Comparison of ENCODE assay signal across 15 cellular contexts in genomic region chr17:57090560-57091185, GRCh38. TPM values are rescaled to one million over a fixed set of nuclear protein-coding genes. Genes with fewer than 3 reads are reported as not detected.
DNase-seq lines count a peak whose midpoint lies in the region; ATAC-seq and TF ChIP-seq lines count a peak whose summit lies in the region.
"Had no signal": no experiment of that assay in that cellular context is flagged by ENCODE, and none has a peak within 500 bp of the region (broad histone marks: within the 10 kb centered on the region; RNA-seq: fewer than 3 reads in every experiment).

No MANE protein-coding gene starts in this region.

- in situ Hi-C loops in GM23248 (cut with MboI) = no loop called here

- H3K27me3 ChIP-seq in GM23248 (replicated peaks; ENCODE audit: insufficient read depth) (no peaks in the 10 kb centered on the region), adrenal gland (no peaks in the 10 kb centered on the region), skeletal muscle tissue (ENCODE audit: control insufficient read depth in 3 of 3, insufficient read depth in 3 of 3, low read length in 3 of 3) (no peaks in the 10 kb centered on the region), Karpas-422 (ENCODE audit: low read length) (no peaks in the 10 kb centered on the region)

- peaks cover 9 to 18% of the 10 kb centered on the region in 2 donors for H3K4me1 Mint-ChIP-seq in immature natural killer cell

- peaks cover 0 to 3% (median 0%) of the 10 kb centered on the region in 3 donors for H3K36me3 Mint-ChIP-seq in immature natural killer cell

- H3K9me3 ChIP-seq in GM23248 (ENCODE audit: low read depth) (no peaks in the 10 kb centered on the region), adrenal gland (replicated peaks in 1 of 3) (no peaks in the 10 kb centered on the region), skeletal muscle tissue (ENCODE audit: control insufficient read depth in 3 of 3, low read length in 3 of 3) (no peaks in the 10 kb centered on the region), Karpas-422 (ENCODE audit: low read length) (no peaks in the 10 kb centered on the region)

- H3F3A ChIP-seq in GM23248 (ENCODE audit: insufficient read depth) = no peaks in the 10 kb centered on the region

- ATAC-seq in Right ventricle myocardium superior (ENCODE audit: poor library complexity) (peak; percentile 3), GM18511 (IDR thresholded peaks at IDR 0.05; ENCODE audit: unreplicated experiment) (no peak)
- ATAC-seq: naive thymus-derived CD4-positive, alpha-beta T cell; stimulated activated naive CD8-positive, alpha-beta T cell treated with anti-CD3 and anti-CD28 coated beads, Interleukin-15, Interleukin-2, amounts not matched to agents 100 U/mL and 50 U/mL, for 24 hours had no signal

- H4K20me1 ChIP-seq in GM23248 (ENCODE audit: insufficient read depth) (no peaks in the 10 kb centered on the region), Karpas-422 (ENCODE audit: insufficient read depth, low read depth, low read length) (peaks cover 63% of the 10 kb centered on the region)

- H3K36me3 ChIP-seq in GM23248 (ENCODE audit: low read depth) (no peaks in the 10 kb centered on the region), adrenal gland (replicated peaks in 1 of 2) (no peaks in the 10 kb centered on the region), skeletal muscle tissue (ENCODE audit: control insufficient read depth in 3 of 3, insufficient read depth in 3 of 3, low read length in 3 of 3) (peaks cover 0 to 3% (median 0%) of the 10 kb centered on the region in 3 donors), Karpas-422 (ENCODE audit: insufficient read depth, low read length) (no peaks in the 10 kb centered on the region)

- no peak for TF ChIP-seq CTCF in adrenal gland (IDR thresholded peaks at IDR 0.05)

- H3K9me2 ChIP-seq in GM23248 (ENCODE audit: insufficient read depth) (no peaks in the 10 kb centered on the region), Karpas-422 (replicated peaks; ENCODE audit: insufficient read depth, low read length) (no peaks in the 10 kb centered on the region)

- H3K27ac ChIP-seq in GM23248 (no peak overlapping the region), adrenal gland (peak overlapping the region in 4 of 5 donors; percentile 59 to 87 (median 78)), skeletal muscle tissue (ENCODE audit: low read depth, low read length) (peak overlapping the region; percentile 97), Karpas-422 (ENCODE audit: low read length) (no peak overlapping the region)

- no peak overlapping the region for H3K27ac Mint-ChIP-seq in immature natural killer cell

- no peak overlapping the region for H3K4me2 ChIP-seq in GM23248 (ENCODE audit: unreplicated experiment)
- H3K4me2 ChIP-seq in Karpas-422 (ENCODE audit: low read depth, low read length, poor library complexity, severe bottlenecking) = no peak overlapping the region

- H3K27me3 Mint-ChIP-seq in immature natural killer cell (ENCODE audit: low read depth in 3 of 3) = peaks cover 0 to 2% (median 0%) of the 10 kb centered on the region in 3 donors
- H3K27me3 Mint-ChIP-seq: naive thymus-derived CD4-positive, alpha-beta T cell had no signal

- peak; percentile 38 for DNase-seq in GM23248
- DNase-seq in adrenal gland = no peak
- DNase-seq in Right ventricle myocardium superior = no peak
- DNase-seq in immature natural killer cell = no peak
- DNase-seq in Karpas-422 = no peak
- no peak for DNase-seq in HPDE6-E6E7 (ENCODE audit: extremely low spot score)
- DNase-seq: activated CD4-positive, alpha-beta T cell treated with anti-CD3 and anti-CD28 coated beads, Interleukin-2, amount 50 U/mL, for 1 hour; activated gamma-delta T cell treated with Interleukin-2 at 50 U/mL for 16 hours; dermis blood vessel endothelial cell; HCEC 1CT; naive thymus-derived CD4-positive, alpha-beta T cell; NCI-H510A; stimulated activated naive CD8-positive, alpha-beta T cell treated with anti-CD3 and anti-CD28 coated beads, Interleukin-15, Interleukin-2, amounts not matched to agents 100 U/mL and 50 U/mL, for 24 hours had no signal

- H2AFZ ChIP-seq in GM23248 = no peak overlapping the region
- H2AFZ ChIP-seq in Karpas-422 (ENCODE audit: low read length) = no peak overlapping the region

- H3K4me1 ChIP-seq in GM23248 (ENCODE audit: insufficient read depth) (no peaks in the 10 kb centered on the region), adrenal gland (replicated peaks in 1 of 2) (peaks cover 17 to 59% of the 10 kb centered on the region in 2 donors), skeletal muscle tissue (ENCODE audit: control insufficient read depth in 3 of 3, insufficient read depth in 3 of 3, low read length in 3 of 3) (peaks cover 71 to 90% (median 83%) of the 10 kb centered on the region in 3 donors), Karpas-422 (ENCODE audit: low read length) (peaks cover 55% of the 10 kb centered on the region)

- H3K4me3 ChIP-seq in GM23248 (no peak overlapping the region), adrenal gland (no peak overlapping the region), skeletal muscle tissue (ENCODE audit: low read length in 3 of 3) (peak overlapping the region; percentile 7 to 63 (median 62)), Karpas-422 (ENCODE audit: low read length) (no peak overlapping the region)

- H3K79me2 ChIP-seq in GM23248 (ENCODE audit: insufficient read depth) (peaks cover 15% of the 10 kb centered on the region), Karpas-422 (ENCODE audit: low read length) (peaks cover 100% of the 10 kb centered on the region)

- intact Hi-C loops in adrenal gland (cut with DNase I) = no loop called here
- intact Hi-C loops in Right ventricle myocardium superior (cut with DNase I) = no loop called here

- H3K9ac ChIP-seq in GM23248 (no peak overlapping the region), skeletal muscle tissue (ENCODE audit: low read depth in 1 of 3, low read length in 3 of 3) (peak overlapping the region; percentile 76 to 91 (median 79)), Karpas-422 (ENCODE audit: low read length) (no peak overlapping the region)

- TF ChIP-seq POLR2A in adrenal gland (IDR thresholded peaks at IDR 0.05) = no peak

- no peak overlapping the region for H3K4me3 Mint-ChIP-seq in immature natural killer cell
- H3K4me3 Mint-ChIP-seq: naive thymus-derived CD4-positive, alpha-beta T cell had no signal

- no peaks in the 10 kb centered on the region for H3K9me3 Mint-ChIP-seq in immature natural killer cell
- H3K9me3 Mint-ChIP-seq: naive thymus-derived CD4-positive, alpha-beta T cell had no signal

- 60 to 66% methylated on average over 4 of the region's 4 CpGs for WGBS in GM23248 (ENCODE audit: low coverage in 1 of 2, low lambda C conversion rate in 2 of 2, missing lambda C conversion rate in 2 of 2), 2 experiments
- 35 to 42% (median 38%) methylated on average over 3 to 4 of the region's 4 CpGs for WGBS in adrenal gland, 4 donors

RNA-seq across cellular contexts. Expression of gene AKAP1, which starts 5.6 kb away (rescaled TPM):
- total RNA-seq in GM23248 (2014; rRNA removed; shearing (Covaris generic)) = 9.5 and 10.7 TPM in 2 replicates
- polyA plus RNA-seq in GM23248 (2016; fragmentation: Nextera tagmentation; extraction: Ambion mirVana) (7.3 and 8.6 TPM in 2 replicates), adrenal gland (10 to 100 TPM; 15.2 to 46.6 (median 16.2) TPM), immature natural killer cell (10 to 100 TPM in 1 of 3 donors, 1 to 10 TPM in 2; 3.6 to 13.3 (median 6.1) TPM)
- total RNA-seq in adrenal gland (100 to 1,000 TPM in 1 of 8 donors, 10 to 100 TPM in 7; 25.4 to 259 (median 30.0) TPM), Right ventricle myocardium superior (228 TPM), skeletal muscle tissue (63.7 TPM)
- 56.1 and 71.2 TPM in 2 replicates for total RNA-seq in Karpas-422 (2014; rRNA removed; shearing (Covaris generic); ENCODE audit: low replicate concordance)

Comparison
In these comparisons a context has a peak if more than half of its experiments do, and no peak if none do; other contexts are left out.
1. H3K27ac ChIP-seq: peak in adrenal gland (4 of 5) and skeletal muscle tissue (single experiment); none in GM23248 (single experiment) and Karpas-422 (single experiment).
2. H3K4me3 ChIP-seq: peak in skeletal muscle tissue (3 of 3); none in GM23248 (single experiment), adrenal gland (0 of 4) and Karpas-422 (single experiment).
3. H3K9ac ChIP-seq: peak in skeletal muscle tissue (3 of 3); none in GM23248 (single experiment) and Karpas-422 (single experiment).